In genomic region chr17:75795820-75796607, GRCh38 we compare ENCODE assay signal across 16 cellular contexts.
"Had no signal": no experiment of that assay in that cellular context is flagged by ENCODE, and none has a peak within 500 bp of the region (broad histone marks: within the 10 kb centered on the region; RNA-seq: fewer than 3 reads in every experiment).

No MANE protein-coding gene starts in this region.

- DNase-seq: activated CD4-positive, alpha-beta T cell treated with anti-CD3 and anti-CD28 coated beads, Interleukin-2, amount 10 ng/mL, durations not matched to agents 7 days and 5 days; activated CD8-positive, alpha-beta memory T cell treated with anti-CD3 and anti-CD28 coated beads for 24 hours; activated naive CD4-positive, alpha-beta T cell treated with anti-CD3 and anti-CD28 coated beads, Interleukin-2, amount 50 U/mL, for 16 hours; amygdala; effector CD8-positive, alpha-beta T cell; foreskin fibroblast; immature natural killer cell; naive B cell; retina; stimulated activated CD4-positive, alpha-beta T cell treated with anti-CD3 and anti-CD28 coated beads, Interleukin-15, amount 100 ng/mL, for 24 hours; stimulated activated CD4-positive, alpha-beta T cell treated with anti-CD3 and anti-CD28 coated beads, Interleukin-4, amount 100 ng/mL, for 1 hour; stimulated activated naive CD4-positive, alpha-beta T cell; substantia nigra had no signal

- H3K9me3 Mint-ChIP-seq: activated CD4-positive, alpha-beta T cell treated with anti-CD3 and anti-CD28 coated beads, Interleukin-2, amount 10 ng/mL, durations not matched to agents 7 days and 5 days; immature natural killer cell; naive B cell had no signal

- H3K4me3 Mint-ChIP-seq: activated CD4-positive, alpha-beta T cell treated with anti-CD3 and anti-CD28 coated beads, Interleukin-2, amount 10 ng/mL, durations not matched to agents 7 days and 5 days; immature natural killer cell; naive B cell had no signal

- H3K27me3 ChIP-seq: body of pancreas, pancreas, tibial nerve had no signal

- H3K27ac ChIP-seq: body of pancreas, pancreas, tibial nerve had no signal

- H3K27me3 Mint-ChIP-seq: activated CD4-positive, alpha-beta T cell treated with anti-CD3 and anti-CD28 coated beads, Interleukin-2, amount 10 ng/mL, durations not matched to agents 7 days and 5 days; naive B cell had no signal

- H3K9me3 ChIP-seq: body of pancreas, pancreas, tibial nerve had no signal

- H3K4me3 ChIP-seq: body of pancreas, pancreas, tibial nerve had no signal

- ATAC-seq: body of pancreas, pancreas had no signal

- H3K4me1 ChIP-seq: body of pancreas, pancreas had no signal
